Comparison of ENCODE assay signal across 10 cellular contexts in genomic region chr9:133619791-133620190, GRCh38. TPM values are rescaled to one million over a fixed set of nuclear protein-coding genes. Genes with fewer than 3 reads are reported as not detected.
DNase-seq lines count a peak whose midpoint lies in the region; ATAC-seq and TF ChIP-seq lines count a peak whose summit lies in the region.
"Had no signal": no experiment of that assay in that cellular context is flagged by ENCODE, and none has a peak within 500 bp of the region (broad histone marks: within the 10 kb centered on the region; RNA-seq: fewer than 3 reads in every experiment).

No MANE protein-coding gene starts in this region.

- DNase-seq in NOMO-1 (lab: John Stamatoyannopoulos, UW; ENCODE audit: unreplicated experiment in 2 of 2) (peak; percentile 46 to 79), pons (ENCODE audit: low spot score) (peak; percentile 67), NCI-H524 treated with DMSO at 0.1 percent for 48 hours (lab: John Stamatoyannopoulos, UW) (no peak), breast epithelium (ENCODE audit: low spot score in 2 of 2) (no peak), GM23248 (no peak)
- DNase-seq in activated T-cell treated with anti-CD3 and anti-CD28 coated beads, Interleukin-2, amount 50 U/mL, for 48 hours = peak; percentile 53 to 65
- DNase-seq: NCI-H2171 treated with DMSO at 0.1 percent for 48 hours had no signal

- TF ChIP-seq CTCF in breast epithelium (IDR thresholded peaks at IDR 0.05) = no peak

- ATAC-seq in GM21423 (IDR thresholded peaks at IDR 0.05; ENCODE audit: unreplicated experiment) = no peak

- H3K4me1 ChIP-seq in BLaER1 treated with 17β-estradiol and CSF1 and Interleukin-3, amounts not matched to agents 10 nM and 100 nM = peaks cover 18 to 41% (median 32%) of the 10 kb centered on the region in 10 experiments
- H3K4me1 ChIP-seq in breast epithelium (no peaks in the 10 kb centered on the region), GM23248 (ENCODE audit: insufficient read depth) (no peaks in the 10 kb centered on the region)

- H3K9ac ChIP-seq in BLaER1 treated with 17β-estradiol and CSF1 and Interleukin-3, amounts not matched to agents 10 nM and 100 nM = no peak overlapping the region
- no peak overlapping the region for H3K9ac ChIP-seq in GM23248

- WGBS in GM23248 (ENCODE audit: low coverage in 1 of 2, low lambda C conversion rate in 2 of 2, missing lambda C conversion rate in 2 of 2), 2 experiments = 0 to 1% methylated on average over 8 of the region's 8 CpGs

- no peaks in the 10 kb centered on the region for H3K79me2 ChIP-seq in GM23248 (ENCODE audit: insufficient read depth)

- no peak for TF ChIP-seq POLR2A in breast epithelium (IDR thresholded peaks at IDR 0.05)

- peaks cover 3 to 12% (median 6%) of the 10 kb centered on the region in 11 experiments; a peak in 19 of 22 replicates for H3K9me3 ChIP-seq in BLaER1 treated with 17β-estradiol and CSF1 and Interleukin-3, amounts not matched to agents 10 nM and 100 nM (replicated peaks in 1 of 11)
- H3K9me3 ChIP-seq in breast epithelium (no peaks in the 10 kb centered on the region), GM23248 (ENCODE audit: low read depth) (no peaks in the 10 kb centered on the region)
- H3K9me3 ChIP-seq: thoracic aorta had no signal

- peaks cover 0 to 29% (median 0%) of the 10 kb centered on the region in 11 experiments; a peak in 6 of 22 replicates for H3K27me3 ChIP-seq in BLaER1 treated with 17β-estradiol and CSF1 and Interleukin-3, amounts not matched to agents 10 nM and 100 nM
- H3K27me3 ChIP-seq in breast epithelium = peaks cover 0 to 49% of the 10 kb centered on the region in 2 donors
- peaks cover 54% of the 10 kb centered on the region for H3K27me3 ChIP-seq in GM23248 (replicated peaks; ENCODE audit: insufficient read depth)

- in situ Hi-C loops in GM23248 (cut with MboI) = no loop called here

- H3K36me3 ChIP-seq in BLaER1 treated with 17β-estradiol and CSF1 and Interleukin-3, amounts not matched to agents 10 nM and 100 nM = no peaks in the 10 kb centered on the region
- H3K36me3 ChIP-seq in breast epithelium = no peaks in the 10 kb centered on the region
- no peaks in the 10 kb centered on the region for H3K36me3 ChIP-seq in GM23248 (ENCODE audit: low read depth)
- H3K36me3 ChIP-seq: thoracic aorta had no signal

- peak overlapping the region; percentile 21 to 70 (median 63) for H3K4me2 ChIP-seq in BLaER1 treated with 17β-estradiol and CSF1 and Interleukin-3, amounts not matched to agents 10 nM and 100 nM
- no peak overlapping the region for H3K4me2 ChIP-seq in GM23248 (ENCODE audit: unreplicated experiment)

- no peak overlapping the region for H3K27ac ChIP-seq in BLaER1 treated with 17β-estradiol and CSF1 and Interleukin-3, amounts not matched to agents 10 nM and 100 nM
- H3K27ac ChIP-seq in breast epithelium = no peak overlapping the region
- H3K27ac ChIP-seq in GM23248 = no peak overlapping the region
- H3K27ac ChIP-seq: thoracic aorta had no signal

- H3F3A ChIP-seq in GM23248 (ENCODE audit: insufficient read depth) = no peaks in the 10 kb centered on the region

- H4K20me1 ChIP-seq in BLaER1 treated with 17β-estradiol and CSF1 and Interleukin-3, amounts not matched to agents 10 nM and 100 nM = peaks cover 0 to 29% (median 0%) of the 10 kb centered on the region in 11 experiments; a peak in 6 of 22 replicates
- H4K20me1 ChIP-seq in GM23248 (ENCODE audit: insufficient read depth) = no peaks in the 10 kb centered on the region

- intact Hi-C loops in breast epithelium (cut with DNase I; ENCODE audit: low total_unique reads) = loop anchor here (5.0 kb wide), 1 partner anchor 1782 kb away; no protein-coding TSS in a partner anchor

- no peak overlapping the region for H3K4me3 ChIP-seq in BLaER1 treated with 17β-estradiol and CSF1 and Interleukin-3, amounts not matched to agents 10 nM and 100 nM
- H3K4me3 ChIP-seq in breast epithelium = no peak overlapping the region
- H3K4me3 ChIP-seq in GM23248 = no peak overlapping the region
- H3K4me3 ChIP-seq: thoracic aorta had no signal

- no peaks in the 10 kb centered on the region for H3K9me2 ChIP-seq in GM23248 (ENCODE audit: insufficient read depth)

- H2AFZ ChIP-seq in GM23248 = no peak overlapping the region

RNA-seq across cellular contexts. Expression of gene FAM163B, which starts 10.6 kb away (rescaled TPM):
- total RNA-seq in breast epithelium = not detected
- not detected in 2 replicates for total RNA-seq in GM23248 (2014; rRNA removed; shearing (Covaris generic))
- not detected in 2 replicates for polyA plus RNA-seq in GM23248 (2016; fragmentation: Nextera tagmentation; extraction: Ambion mirVana)
- total RNA-seq: thoracic aorta had no signal

RNA-seq across cellular contexts. Expression of gene DBH, which starts 16.4 kb away (rescaled TPM):
- total RNA-seq in breast epithelium = not detected
- total RNA-seq in GM23248 (2014; rRNA removed; shearing (Covaris generic)) = not detected in 2 replicates
- polyA plus RNA-seq in GM23248 (2016; fragmentation: Nextera tagmentation; extraction: Ambion mirVana) = not detected in 2 replicates
- total RNA-seq: thoracic aorta had no signal

Comparison
In these comparisons a context has a peak if more than half of its experiments do, and no peak if none do; other contexts are left out.
1. DNase-seq: peak in NOMO-1 (2 of 2), activated T-cell treated with anti-CD3 and anti-CD28 coated beads, Interleukin-2, amount 50 U/mL, for 48 hours (2 of 2) and pons (single experiment); none in NCI-H524 treated with DMSO at 0.1 percent for 48 hours (single experiment), breast epithelium (0 of 2) and GM23248 (single experiment).